11 cellular contexts compared by ENCODE assay signal in genomic region chr15:51758645-51759044, GRCh38. TPM values are rescaled to one million over a fixed set of nuclear protein-coding genes. Genes with fewer than 3 reads are reported as not detected.
DNase-seq lines count a peak whose midpoint lies in the region; TF ChIP-seq lines count a peak whose summit lies in the region.
"Had no signal": no experiment of that assay in that cellular context is flagged by ENCODE, and none has a peak within 500 bp of the region (broad histone marks: within the 10 kb centered on the region; RNA-seq: fewer than 3 reads in every experiment).

No MANE protein-coding gene starts in this region.

- CTCF ChIA-PET in AG04449 (lab: Yijun Ruan, JAX) = interaction anchor here (1.9 to 15.1 kb wide), 4 partner anchors 9 to 108 kb away, joined by 5 to 150 read pairs (median 10); no protein-coding TSS in a partner anchor
- CTCF ChIA-PET in activated naive CD4-positive, alpha-beta T cell treated with anti-CD3 and anti-CD28 coated beads, Interleukin-2, amount 10 ng/mL, durations not matched to agents 7 days and 5 days (lab: Charles Lee) = interaction anchor here (3.5 kb wide), 1 partner anchor 18 kb away, joined by 19 read pairs; no protein-coding TSS in a partner anchor

- TF ChIP-seq CTCF in AG04449 (IDR thresholded peaks at IDR 0.05; ENCODE audit: insufficient read depth, low read length, missing control alignments) = no peak
- TF ChIP-seq CTCF in choroid plexus epithelial cell (conservative IDR thresholded peaks at IDR 0.05; ENCODE audit: low read depth, low read length) = no peak
- no peak for TF ChIP-seq CTCF in glutamatergic neuron (IDR thresholded peaks at IDR 0.05; ENCODE audit: partially characterized antibody, unreplicated experiment)

- no peaks in the 10 kb centered on the region for H3K36me3 Mint-ChIP-seq in glutamatergic neuron (ENCODE audit: unreplicated experiment)
- peaks cover 10% of the 10 kb centered on the region for H3K36me3 Mint-ChIP-seq in activated naive CD4-positive, alpha-beta T cell treated with anti-CD3 and anti-CD28 coated beads, Interleukin-2, amount 10 ng/mL, durations not matched to agents 7 days and 5 days

- peaks cover 3% of the 10 kb centered on the region for H3K27me3 Mint-ChIP-seq in glutamatergic neuron (ENCODE audit: unreplicated experiment)
- peaks cover 1% of the 10 kb centered on the region for H3K27me3 Mint-ChIP-seq in activated naive CD4-positive, alpha-beta T cell treated with anti-CD3 and anti-CD28 coated beads, Interleukin-2, amount 10 ng/mL, durations not matched to agents 7 days and 5 days

- peak; percentile 12 for DNase-seq in AG04449 (ENCODE audit: low read depth, low spot score)
- peak; percentile 60 for DNase-seq in NCI-H1694 treated with DMSO at 0.1 percent for 48 hours (lab: John Stamatoyannopoulos, UW)
- peak; percentile 66 for DNase-seq in choroid plexus epithelial cell (ENCODE audit: low read depth)
- peak; percentile 78 for DNase-seq in medulla oblongata (ENCODE audit: extremely low spot score)
- DNase-seq in glutamatergic neuron = no peak
- DNase-seq in stimulated activated naive CD4-positive, alpha-beta T cell treated with Interleukin-2 at 50 U/mL for 16 hours (lab: John Stamatoyannopoulos, UW) = no peak
- no peak for DNase-seq in activated effector memory CD4-positive, alpha-beta T cell treated with anti-CD3 and anti-CD28 coated beads, Interleukin-2, amount 50 U/mL, for 16 hours
- no peak for DNase-seq in activated naive CD4-positive, alpha-beta T cell treated with anti-CD3 and anti-CD28 coated beads, Interleukin-2, amount 10 ng/mL, durations not matched to agents 7 days and 5 days
- DNase-seq: activated naive CD8-positive, alpha-beta T cell treated with anti-CD3 and anti-CD28 coated beads, Interleukin-2, amount 10 ng/mL, durations not matched to agents 7 days and 5 days; NCI-H526 treated with DMSO at 0.1 percent for 48 hours had no signal

- peaks cover 6% of the 10 kb centered on the region for H3K4me1 Mint-ChIP-seq in glutamatergic neuron (ENCODE audit: low read depth, unreplicated experiment)
- peaks cover 21% of the 10 kb centered on the region for H3K4me1 Mint-ChIP-seq in activated naive CD4-positive, alpha-beta T cell treated with anti-CD3 and anti-CD28 coated beads, Interleukin-2, amount 10 ng/mL, durations not matched to agents 7 days and 5 days

- POLR2A ChIA-PET in AG04449 (lab: Yijun Ruan, JAX) = no interaction called here

- H3K27ac Mint-ChIP-seq in glutamatergic neuron (ENCODE audit: unreplicated experiment) = no peak overlapping the region
- no peak overlapping the region for H3K27ac Mint-ChIP-seq in activated naive CD4-positive, alpha-beta T cell treated with anti-CD3 and anti-CD28 coated beads, Interleukin-2, amount 10 ng/mL, durations not matched to agents 7 days and 5 days
- H3K27ac Mint-ChIP-seq: activated naive CD8-positive, alpha-beta T cell treated with anti-CD3 and anti-CD28 coated beads, Interleukin-2, amount 10 ng/mL, durations not matched to agents 7 days and 5 days had no signal

- peaks cover 4% of the 10 kb centered on the region for H3K9me3 Mint-ChIP-seq in glutamatergic neuron (ENCODE audit: unreplicated experiment)
- no peaks in the 10 kb centered on the region for H3K9me3 Mint-ChIP-seq in activated naive CD4-positive, alpha-beta T cell treated with anti-CD3 and anti-CD28 coated beads, Interleukin-2, amount 10 ng/mL, durations not matched to agents 7 days and 5 days

- H3K4me3 ChIP-seq in AG04449 (ENCODE audit: low read depth, low read length) (no peak overlapping the region), choroid plexus epithelial cell (ENCODE audit: low read depth, low read length) (no peak overlapping the region)
- H3K4me3 ChIP-seq: BLaER1 had no signal

- H3K4me3 Mint-ChIP-seq in glutamatergic neuron (ENCODE audit: unreplicated experiment) = no peak overlapping the region
- no peak overlapping the region for H3K4me3 Mint-ChIP-seq in activated naive CD4-positive, alpha-beta T cell treated with anti-CD3 and anti-CD28 coated beads, Interleukin-2, amount 10 ng/mL, durations not matched to agents 7 days and 5 days
- H3K4me3 Mint-ChIP-seq: activated naive CD8-positive, alpha-beta T cell treated with anti-CD3 and anti-CD28 coated beads, Interleukin-2, amount 10 ng/mL, durations not matched to agents 7 days and 5 days had no signal

RNA-seq across cellular contexts. Expression of gene TMOD2, which starts 7.2 kb away (rescaled TPM):
- total RNA-seq in glutamatergic neuron (ENCODE audit: unreplicated experiment) = 75.0 TPM

RNA-seq across cellular contexts. Expression of gene LYSMD2, which starts 21.2 kb away (rescaled TPM):
- 0.78 TPM for total RNA-seq in glutamatergic neuron (ENCODE audit: unreplicated experiment)

Comparison
In these comparisons a context has a peak if more than half of its experiments do, and no peak if none do; other contexts are left out.
1. DNase-seq: peak in AG04449 (single experiment), NCI-H1694 treated with DMSO at 0.1 percent for 48 hours (single experiment), choroid plexus epithelial cell (single experiment) and medulla oblongata (single experiment); none in glutamatergic neuron (single experiment), stimulated activated naive CD4-positive, alpha-beta T cell treated with Interleukin-2 at 50 U/mL for 16 hours (single experiment), activated effector memory CD4-positive, alpha-beta T cell treated with anti-CD3 and anti-CD28 coated beads, Interleukin-2, amount 50 U/mL, for 16 hours (single experiment) and activated naive CD4-positive, alpha-beta T cell treated with anti-CD3 and anti-CD28 coated beads, Interleukin-2, amount 10 ng/mL, durations not matched to agents 7 days and 5 days (single experiment).